In the genomic region with DNA sequence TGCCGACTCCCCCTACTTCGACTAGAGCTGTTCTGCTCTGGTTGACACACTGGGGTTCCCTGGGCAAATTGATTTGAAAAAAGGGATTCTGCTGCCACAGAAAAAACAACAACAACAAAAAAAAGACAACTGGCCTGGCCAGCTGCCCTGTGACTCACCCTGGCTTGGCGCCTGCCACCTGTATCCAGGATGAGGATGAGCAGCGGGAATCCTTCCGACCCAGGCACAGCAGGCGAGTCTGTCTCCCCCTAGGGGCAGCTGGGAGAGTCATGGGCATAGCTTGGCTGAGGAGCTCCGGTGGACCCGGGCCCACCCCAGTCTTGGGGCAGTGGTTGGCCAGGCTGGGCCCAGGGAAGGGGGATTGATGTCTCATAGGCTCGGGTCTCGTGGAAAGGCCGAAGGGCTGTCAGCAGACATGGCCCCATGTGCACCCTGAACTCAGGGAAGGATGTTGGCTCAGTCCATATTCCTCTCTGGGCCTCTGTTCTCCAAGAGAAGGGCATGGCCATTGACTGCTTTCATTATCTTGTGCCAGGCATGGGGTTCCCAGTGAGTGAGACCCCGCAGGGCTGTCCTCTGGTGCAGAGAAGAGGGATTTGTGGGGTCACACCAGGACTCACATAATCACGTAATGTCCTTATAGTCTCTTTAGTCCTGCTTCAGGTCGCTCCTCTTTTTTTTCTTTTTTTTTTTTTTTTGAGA, we compare ENCODE assay signal across 8 cellular contexts. TPM values are rescaled to one million over a fixed set of nuclear protein-coding genes. Genes with fewer than 3 reads are reported as not detected.
DNase-seq lines count a peak whose midpoint lies in the region; ATAC-seq and TF ChIP-seq lines count a peak whose summit lies in the region.

No MANE protein-coding gene starts in this region.

- DNase-seq in D341Med (ENCODE audit: low spot score) (peak; percentile 87), HL-60 (ENCODE audit: low read depth in 1 of 2, low spot score in 1 of 2) (peak in 1 of 2 experiments; percentile 49), SHP77 (lab: John Stamatoyannopoulos, UW) (peak; percentile 81 to 85), immature natural killer cell (peak; percentile 38 to 50 (median 45)), mesenteric fat pad (ENCODE audit: low spot score) (no peak)
- DNase-seq in stimulated activated CD4-positive, alpha-beta T cell treated with anti-CD3 and anti-CD28 coated beads, Interleukin-4, amount 100 ng/mL, for 1 hour: peak; percentile 34

- ATAC-seq in HG03442 (IDR thresholded peaks at IDR 0.05; ENCODE audit: unreplicated experiment): no peak

- H3K27ac Mint-ChIP-seq in brain: no peak overlapping the region
- peak overlapping the region in 1 of 6 donors; percentile 34 for H3K27ac Mint-ChIP-seq in immature natural killer cell

- peaks cover 20% of the 10 kb centered on the region for H3K4me1 Mint-ChIP-seq in brain
- peaks cover 2 to 4% of the 10 kb centered on the region in 2 donors for H3K4me1 Mint-ChIP-seq in immature natural killer cell

- H3K27me3 ChIP-seq in HL-60 (ENCODE audit: insufficient read depth, poor library complexity, severe bottlenecking): no peaks in the 10 kb centered on the region

- peaks cover 0 to 4% (median 0%) of the 10 kb centered on the region in 5 experiments for H3K9me3 Mint-ChIP-seq in brain
- H3K9me3 Mint-ChIP-seq in immature natural killer cell: no peaks in the 10 kb centered on the region

- no peak overlapping the region for H3K4me3 ChIP-seq in HL-60 (replicated peaks; ENCODE audit: insufficient read depth, low read length)

- peaks cover 5% of the 10 kb centered on the region for H3K27me3 Mint-ChIP-seq in brain
- H3K27me3 Mint-ChIP-seq in immature natural killer cell (ENCODE audit: low read depth in 3 of 3): peaks cover 0 to 1% (median 0%) of the 10 kb centered on the region in 3 donors

- H3K36me3 Mint-ChIP-seq in brain: no peaks in the 10 kb centered on the region
- no peaks in the 10 kb centered on the region for H3K36me3 Mint-ChIP-seq in immature natural killer cell

- no peak overlapping the region for H3K4me3 Mint-ChIP-seq in brain
- no peak overlapping the region for H3K4me3 Mint-ChIP-seq in immature natural killer cell

- TF ChIP-seq CTCF in HL-60 (IDR thresholded peaks at IDR 0.05; ENCODE audit: insufficient read depth, low read length): peak; percentile 75
- peak; percentile 52 to 57 for TF ChIP-seq CTCF in brain (conservative IDR thresholded peaks at IDR 0.05)

- H3K27ac ChIP-seq in HL-60 (replicated peaks): no peak overlapping the region

RNA-seq across cellular contexts. Expression of a gene that starts 10.4 kb away (rescaled TPM):
- polyA plus RNA-seq in brain (ENCODE audit: insufficient read depth, low read depth, low replicate concordance) (251 TPM), immature natural killer cell (100 to 1,000 TPM; 444 to 668 (median 473) TPM)
- 286 TPM for total RNA-seq in mesenteric fat pad

RNA-seq across cellular contexts. Expression of a gene that starts 27.7 kb away (rescaled TPM):
- polyA plus RNA-seq in brain (ENCODE audit: insufficient read depth, low read depth, low replicate concordance) (61.4 TPM), immature natural killer cell (10 to 100 TPM; 16.7 to 16.9 (median 16.8) TPM)
- total RNA-seq in mesenteric fat pad: 7.2 TPM
